In genomic region chr2:196927318-196928225, GRCh38 we compare ENCODE assay signal across 8 cellular contexts. TPM values are rescaled to one million over a fixed set of nuclear protein-coding genes. Genes with fewer than 3 reads are reported as not detected.
A peak's percentile ranks its signal among the peaks of the same experiment; 100 is the strongest.
DNase-seq lines count a peak whose midpoint lies in the region; ATAC-seq and TF ChIP-seq lines count a peak whose summit lies in the region.

No MANE protein-coding gene starts in this region.

- H2AFZ ChIP-seq in HCT116 (ENCODE audit: low read depth, low read length, poor library complexity, severe bottlenecking): peak overlapping the region; percentile 30

- TF ChIP-seq CTCF in Calu3 (IDR thresholded peaks at IDR 0.05; ENCODE audit: unreplicated experiment): no peak
- no peak for TF ChIP-seq CTCF in HCT116 (IDR thresholded peaks at IDR 0.05 in 2 of 3, conservative IDR thresholded peaks at IDR 0.05 in 1 of 3; ENCODE audit: borderline replicate concordance in 1 of 3, insufficient read depth in 1 of 3, low read depth in 2 of 3, low read length in 2 of 3)
- no peak for TF ChIP-seq CTCF in glutamatergic neuron (IDR thresholded peaks at IDR 0.05; ENCODE audit: partially characterized antibody, unreplicated experiment)

- peak overlapping the region; percentile 79 to 80 for H3K4me3 ChIP-seq in HCT116 (replicated peaks in 1 of 2; ENCODE audit: low read depth in 1 of 2, low read length in 2 of 2)

- no peaks in the 10 kb centered on the region for H3K9me3 Mint-ChIP-seq in Calu3 (ENCODE audit: low read depth, unreplicated experiment)
- H3K9me3 Mint-ChIP-seq in activated naive CD4-positive, alpha-beta T cell treated with anti-CD3 and anti-CD28 coated beads for 36 hours: no peaks in the 10 kb centered on the region
- peaks cover 29% of the 10 kb centered on the region for H3K9me3 Mint-ChIP-seq in glutamatergic neuron (ENCODE audit: unreplicated experiment)

- H3K4me1 Mint-ChIP-seq in Calu3 (ENCODE audit: low read depth, unreplicated experiment) (peaks cover 18% of the 10 kb centered on the region), glutamatergic neuron (ENCODE audit: low read depth, unreplicated experiment) (peaks cover 13% of the 10 kb centered on the region)
- H3K4me1 Mint-ChIP-seq in activated naive CD4-positive, alpha-beta T cell treated with anti-CD3 and anti-CD28 coated beads for 36 hours (ENCODE audit: low read depth): peaks cover 28% of the 10 kb centered on the region

- H3K36me3 Mint-ChIP-seq in Calu3 (ENCODE audit: insufficient read depth, unreplicated experiment): peaks cover 26% of the 10 kb centered on the region
- H3K36me3 Mint-ChIP-seq in activated naive CD4-positive, alpha-beta T cell treated with anti-CD3 and anti-CD28 coated beads for 36 hours (ENCODE audit: low read depth): peaks cover 10% of the 10 kb centered on the region
- H3K36me3 Mint-ChIP-seq in glutamatergic neuron (ENCODE audit: unreplicated experiment): no peaks in the 10 kb centered on the region

- no peaks in the 10 kb centered on the region for H3K27me3 Mint-ChIP-seq in Calu3 (ENCODE audit: unreplicated experiment)
- no peaks in the 10 kb centered on the region for H3K27me3 Mint-ChIP-seq in activated naive CD4-positive, alpha-beta T cell treated with anti-CD3 and anti-CD28 coated beads for 36 hours (ENCODE audit: low read depth)
- peaks cover 10% of the 10 kb centered on the region for H3K27me3 Mint-ChIP-seq in glutamatergic neuron (ENCODE audit: unreplicated experiment)

- peaks cover 20% of the 10 kb centered on the region for H3K79me2 ChIP-seq in HCT116 (ENCODE audit: insufficient read depth, low read length)

- H3K27ac Mint-ChIP-seq in Calu3 (ENCODE audit: unreplicated experiment) (peak overlapping the region; percentile 80), glutamatergic neuron (ENCODE audit: unreplicated experiment) (peak overlapping the region; percentile 99)
- peak overlapping the region; percentile 98 for H3K27ac Mint-ChIP-seq in activated naive CD4-positive, alpha-beta T cell treated with anti-CD3 and anti-CD28 coated beads for 36 hours

- H3K9me3 ChIP-seq in HCT116 (ENCODE audit: control insufficient read depth in 1 of 2, insufficient read depth in 1 of 2, low read depth in 1 of 2, low read length in 2 of 2): no peaks in the 10 kb centered on the region

- RAD21 ChIA-PET in HCT116 (lab: Charles Lee; ENCODE audit: low non-redundant PET in 1 of 2, low total read pairs in 2 of 2, uncharacterized antibody in 2 of 2, unreplicated experiment in 2 of 2): no interaction called here

- no peak for TF ChIP-seq RAD21 in HCT116 (IDR thresholded peaks at IDR 0.05; ENCODE audit: low read depth)

- peak overlapping the region; percentile 74; the same call in 1 of the 2 replicates for H3K27ac ChIP-seq in HCT116 (ENCODE audit: low read depth, low read length)

- no peaks in the 10 kb centered on the region for H4K20me1 ChIP-seq in HCT116 (ENCODE audit: insufficient read depth)

- ATAC-seq in HCT116 (no peak), HG02623 (IDR thresholded peaks at IDR 0.05; ENCODE audit: unreplicated experiment) (no peak)

- no peak for TF ChIP-seq POLR2A in HCT116 (IDR thresholded peaks at IDR 0.05; ENCODE audit: borderline replicate concordance, extremely low read depth, insufficient read depth, insufficient read length)

- peak overlapping the region; percentile 98 for H3K4me3 Mint-ChIP-seq in Calu3 (ENCODE audit: low read depth, unreplicated experiment)
- peak overlapping the region; percentile 93 for H3K4me3 Mint-ChIP-seq in activated naive CD4-positive, alpha-beta T cell treated with anti-CD3 and anti-CD28 coated beads for 36 hours
- peak overlapping the region; percentile 99 for H3K4me3 Mint-ChIP-seq in glutamatergic neuron (ENCODE audit: unreplicated experiment)

- H3K36me3 ChIP-seq in HCT116 (ENCODE audit: control insufficient read depth in 1 of 2, insufficient read depth in 2 of 2, low read length in 2 of 2): no peaks in the 10 kb centered on the region

- BruUV-seq in Calu3 (replicated peaks; lab: Mats Ljungman, UMichigan) (no TSS peak), HCT116 (replicated peaks; lab: Mats Ljungman, UMichigan) (no TSS peak)

- H3K27me3 ChIP-seq in HCT116 (ENCODE audit: insufficient read depth, low read length): no peaks in the 10 kb centered on the region

- intact Hi-C loops in Calu3 (cut with micrococcal nuclease; ENCODE audit: unreplicated experiment) (no loop called here), HCT116 (cut with micrococcal nuclease) (loop anchor here (5.0 kb wide), 1 partner anchor 130 kb away; the partner anchor contains the start of gene GTF3C3)
- intact Hi-C loops in activated naive CD4-positive, alpha-beta T cell treated with anti-CD3 and anti-CD28 coated beads for 36 hours (cut with micrococcal nuclease): loop anchor here (1.0 to 10.0 kb wide), 24 partner anchors 11 to 1393 kb away; partner anchors contain the start of genes ANKRD44, CCDC150, COQ10B and GTF3C3

- H3K9me2 ChIP-seq in HCT116 (ENCODE audit: insufficient read depth): no peaks in the 10 kb centered on the region

- peak overlapping the region; percentile 77 for H3K9ac ChIP-seq in HCT116 (ENCODE audit: low read length)

- POLR2A ChIA-PET in HCT116 (lab: Charles Lee): interaction anchor here (0.7 kb wide), 2 partner anchors 28 to 60 kb away, joined by 3 to 4 read pairs; no protein-coding TSS in a partner anchor

- CTCF ChIA-PET in Calu3 (lab: Charles Lee): interaction anchor here (0.6 to 0.9 kb wide), 3 partner anchors 16 to 1874 kb away, joined by 3 to 6 read pairs (median 5); no protein-coding TSS in a partner anchor
- CTCF ChIA-PET in HCT116 (lab: Charles Lee): no interaction called here
- CTCF ChIA-PET in activated naive CD4-positive, alpha-beta T cell treated with anti-CD3 and anti-CD28 coated beads for 36 hours (lab: Charles Lee): interaction anchor here (0.6 to 1.2 kb wide), 5 partner anchors 36 to 178 kb away, joined by 3 to 6 read pairs (median 4); no protein-coding TSS in a partner anchor

- peak overlapping the region; percentile 91 for H3K4me2 ChIP-seq in HCT116 (ENCODE audit: low read length)

- H3K4me1 ChIP-seq in HCT116 (ENCODE audit: control insufficient read depth in 1 of 2, insufficient read depth in 2 of 2, low read length in 2 of 2): peaks cover 0 to 14% of the 10 kb centered on the region in 2 experiments; a peak in 2 of 4 replicates

- DNase-seq in Calu3 (peak; percentile 18), HCT116 (ENCODE audit: low read depth, low spot score) (no peak), OCI-M2 (lab: John Stamatoyannopoulos, UW; ENCODE audit: unreplicated experiment) (peak; percentile 37), glutamatergic neuron (no peak), putamen (ENCODE audit: low spot score) (peak; percentile 48), ureter (ENCODE audit: low spot score) (no peak)
- peak; percentile 88 for DNase-seq in activated naive CD4-positive, alpha-beta T cell treated with anti-CD3 and anti-CD28 coated beads for 36 hours

TF ChIP-seq in HCT116, 20 proteins besides CTCF, POLR2A, EP300 and RAD21 (continues in another document):
- no peak for TF ChIP-seq TCF7L2 (IDR thresholded peaks at IDR 0.05; ENCODE audit: borderline replicate concordance, extremely low read depth, insufficient read depth, insufficient read length)
- no peak for TF ChIP-seq CEBPB (IDR thresholded peaks at IDR 0.05; ENCODE audit: low read depth)
- TF ChIP-seq FOSL1 (IDR thresholded peaks at IDR 0.05; ENCODE audit: low read depth): no peak
- no peak for TF ChIP-seq EGR1 (IDR thresholded peaks at IDR 0.05; ENCODE audit: low read depth)
- TF ChIP-seq, protein P1, sequence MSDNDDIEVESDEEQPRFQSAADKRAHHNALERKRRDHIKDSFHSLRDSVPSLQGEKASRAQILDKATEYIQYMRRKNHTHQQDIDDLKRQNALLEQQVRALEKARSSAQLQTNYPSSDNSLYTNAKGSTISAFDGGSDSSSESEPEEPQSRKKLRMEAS (IDR thresholded peaks at IDR 0.05): no peak
- TF ChIP-seq, protein P2, sequence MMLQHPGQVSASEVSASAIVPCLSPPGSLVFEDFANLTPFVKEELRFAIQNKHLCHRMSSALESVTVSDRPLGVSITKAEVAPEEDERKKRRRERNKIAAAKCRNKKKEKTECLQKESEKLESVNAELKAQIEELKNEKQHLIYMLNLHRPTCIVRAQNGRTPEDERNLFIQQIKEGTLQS (IDR thresholded peaks at IDR 0.05): no peak
- no peak for TF ChIP-seq REST (IDR thresholded peaks at IDR 0.05; ENCODE audit: low read depth)
- no peak for TF ChIP-seq POLR2AphosphoS5 (IDR thresholded peaks at IDR 0.05; ENCODE audit: low read depth, low read length)
- no peak for TF ChIP-seq ZNF274 (IDR thresholded peaks at IDR 0.05; ENCODE audit: low read depth, low read length)

RNA-seq across cellular contexts. Expression of gene PGAP1, which starts 1.1 kb away (rescaled TPM):
- total RNA-seq in Calu3 (2022) (3.9 and 5.8 TPM in 2 replicates), HCT116 (2021; ENCODE audit: unreplicated experiment) (7.1 TPM), glutamatergic neuron (ENCODE audit: unreplicated experiment) (175 TPM), ureter (40.3 TPM)
- polyA plus RNA-seq in HCT116 (2012): 0.55 and 0.64 TPM in 2 replicates
- 10 to 100 TPM; 29.3 to 33.3 TPM for total RNA-seq in activated naive CD4-positive, alpha-beta T cell treated with anti-CD3 and anti-CD28 coated beads for 36 hours

Comparison
In these comparisons a context has a peak if more than half of its experiments do, and no peak if none do; other contexts are left out.
1. DNase-seq: peak in Calu3 (single experiment), OCI-M2 (single experiment), activated naive CD4-positive, alpha-beta T cell treated with anti-CD3 and anti-CD28 coated beads for 36 hours (single experiment) and putamen (single experiment); none in HCT116 (single experiment), glutamatergic neuron (single experiment) and ureter (single experiment).
2. Peak in every context shown above with its lines, with median percentiles within 50 percentile points of each other: H3K27ac Mint-ChIP-seq and H3K4me3 Mint-ChIP-seq.